ENCODE assay signal across 1 cellular context in the genomic region with DNA sequence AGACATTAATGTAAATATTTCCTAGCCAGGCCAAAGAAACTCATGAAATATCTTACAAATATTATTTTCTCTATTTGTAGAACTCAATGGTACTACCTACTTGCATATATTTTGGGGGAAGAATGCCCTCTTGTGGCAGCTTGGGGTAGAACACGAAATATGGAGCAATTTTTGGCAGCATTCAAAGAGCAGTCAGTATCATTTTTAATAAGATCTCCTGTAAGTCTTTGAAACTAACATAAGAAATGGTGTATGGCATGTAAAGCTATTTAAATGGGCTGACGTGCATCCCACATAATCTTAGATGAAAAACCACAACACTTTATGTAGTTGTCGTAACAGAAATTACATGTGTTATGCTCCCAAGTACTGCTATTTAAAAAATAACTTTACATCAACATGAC.
TF ChIP-seq lines count a peak whose summit lies in the region.

No MANE protein-coding gene starts in this region.

TF ChIP-seq in GM23338, 12 proteins besides CTCF, POLR2A, EP300 and RAD21 (continued from another document):
- TF ChIP-seq ZNF462 (CRISPR knock-in tag; IDR thresholded peaks at IDR 0.05) (no peak), ZNF114 (CRISPR knock-in tag; IDR thresholded peaks at IDR 0.05) (no peak), STAT1 (IDR thresholded peaks at IDR 0.05; ENCODE audit: unreplicated experiment) (no peak), JUNB (IDR thresholded peaks at IDR 0.05; ENCODE audit: unreplicated experiment) (no peak), ZNF331 (CRISPR knock-in tag; IDR thresholded peaks at IDR 0.05; ENCODE audit: low read depth) (no peak), POLR2AphosphoS5 (IDR thresholded peaks at IDR 0.05; ENCODE audit: low read depth) (no peak)
TF ChIP-seq in GM23338: peak in this region for 0.
